1 cellular context compared by ENCODE assay signal in genomic region chr1:51518033-51518729, GRCh38.
A peak's percentile ranks its signal among the peaks of the same experiment; 100 is the strongest.
TF ChIP-seq lines count a peak whose summit lies in the region.

No MANE protein-coding gene starts in this region.

TF ChIP-seq in HepG2, 621 proteins besides CTCF, POLR2A, EP300 and RAD21 (continued from another document and continues in another):
- no peak for TF ChIP-seq POGK (CRISPR knock-in tag; conservative IDR thresholded peaks at IDR 0.05)
- TF ChIP-seq MAZ (IDR thresholded peaks at IDR 0.05; ENCODE audit: borderline replicate concordance, low read depth, low read length): no peak
- TF ChIP-seq MAZ (CRISPR knock-in tag; IDR thresholded peaks at IDR 0.05; ENCODE audit: low read depth): no peak
- TF ChIP-seq HMGA1 (CRISPR knock-in tag; conservative IDR thresholded peaks at IDR 0.05): no peak
- TF ChIP-seq ZNF367 (CRISPR knock-in tag; IDR thresholded peaks at IDR 0.05; ENCODE audit: borderline replicate concordance): no peak
- no peak for TF ChIP-seq ARNTL (CRISPR knock-in tag; IDR thresholded peaks at IDR 0.05)
- no peak for TF ChIP-seq FLYWCH1 (CRISPR knock-in tag; IDR thresholded peaks at IDR 0.05)
- no peak for TF ChIP-seq NBN (conservative IDR thresholded peaks at IDR 0.05)
- TF ChIP-seq HOXD1 (CRISPR knock-in tag; IDR thresholded peaks at IDR 0.05): no peak
- TF ChIP-seq NFKBIZ (CRISPR knock-in tag; IDR thresholded peaks at IDR 0.05): no peak
- TF ChIP-seq ZNF550 (CRISPR knock-in tag; IDR thresholded peaks at IDR 0.05; ENCODE audit: borderline replicate concordance): no peak
- TF ChIP-seq ZNF607 (CRISPR knock-in tag; IDR thresholded peaks at IDR 0.05; ENCODE audit: borderline replicate concordance): peak; percentile 12; the same call in 1 of the 2 replicates
- no peak for TF ChIP-seq ZBTB7A (CRISPR knock-in tag; IDR thresholded peaks at IDR 0.05)
- 0 out of 2 replicates have a peak, but pooled peaks have one; percentile 13 for TF ChIP-seq GZF1 (CRISPR knock-in tag; IDR thresholded peaks at IDR 0.05)
- no peak for TF ChIP-seq TARDBP (CRISPR knock-in tag; IDR thresholded peaks at IDR 0.05)
- TF ChIP-seq ZNF501 (CRISPR knock-in tag; IDR thresholded peaks at IDR 0.05): no peak
- no peak for TF ChIP-seq ZNF770 (CRISPR knock-in tag; IDR thresholded peaks at IDR 0.05)
- no peak for TF ChIP-seq HCFC1 (IDR thresholded peaks at IDR 0.05; ENCODE audit: low read depth, low read length)
- TF ChIP-seq, protein P1, sequence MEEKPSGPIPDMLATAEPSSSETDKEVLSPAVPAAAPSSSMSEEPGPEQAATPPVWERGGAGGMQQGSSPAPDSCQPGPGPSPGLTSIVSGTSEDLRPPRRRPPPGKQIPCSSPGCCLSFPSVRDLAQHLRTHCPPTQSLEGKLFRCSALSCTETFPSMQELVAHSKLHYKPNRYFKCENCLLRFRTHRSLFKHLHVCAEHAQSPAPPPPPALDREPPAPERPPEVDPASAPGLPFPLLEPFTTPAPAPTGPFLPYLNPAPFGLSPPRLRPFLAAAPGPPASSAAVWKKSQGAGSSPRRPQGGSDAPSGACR (CRISPR knock-in tag; IDR thresholded peaks at IDR 0.05): no peak
- no peak for TF ChIP-seq ZEB1 (IDR thresholded peaks at IDR 0.05; ENCODE audit: insufficient replicate concordance, low read depth)
- no peak for TF ChIP-seq PPARG (CRISPR knock-in tag; conservative IDR thresholded peaks at IDR 0.05)
- TF ChIP-seq MXD1 (CRISPR knock-in tag; IDR thresholded peaks at IDR 0.05): peak; percentile 45; the same call in 1 of the 2 replicates
- TF ChIP-seq ZNF567 (CRISPR knock-in tag; IDR thresholded peaks at IDR 0.05; ENCODE audit: borderline replicate concordance): no peak
- no peak for TF ChIP-seq HNRNPUL1 (IDR thresholded peaks at IDR 0.05; ENCODE audit: low read depth, low read length)
- TF ChIP-seq, protein P2, sequence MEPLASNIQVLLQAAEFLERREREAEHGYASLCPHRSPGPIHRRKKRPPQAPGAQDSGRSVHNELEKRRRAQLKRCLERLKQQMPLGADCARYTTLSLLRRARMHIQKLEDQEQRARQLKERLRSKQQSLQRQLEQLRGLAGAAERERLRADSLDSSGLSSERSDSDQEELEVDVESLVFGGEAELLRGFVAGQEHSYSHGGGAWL (CRISPR knock-in tag; IDR thresholded peaks at IDR 0.05): no peak
- TF ChIP-seq ZNF44 (CRISPR knock-in tag; IDR thresholded peaks at IDR 0.05): no peak
- TF ChIP-seq ZFP91 (CRISPR knock-in tag; IDR thresholded peaks at IDR 0.05; ENCODE audit: borderline replicate concordance): peak; percentile 23; the same call in 1 of the 2 replicates
- TF ChIP-seq FUBP1 (CRISPR knock-in tag; IDR thresholded peaks at IDR 0.05; ENCODE audit: borderline replicate concordance): no peak
- no peak for TF ChIP-seq ETV5 (CRISPR knock-in tag; IDR thresholded peaks at IDR 0.05; ENCODE audit: borderline replicate concordance)
- TF ChIP-seq XRCC5 (optimal IDR thresholded peaks at IDR 0.05; ENCODE audit: low read length): peak; percentile 55
- TF ChIP-seq ZBTB20 (CRISPR knock-in tag; IDR thresholded peaks at IDR 0.05; ENCODE audit: borderline replicate concordance, low read depth): 0 out of 2 replicates have a peak, but pooled peaks have one; percentile 18
- TF ChIP-seq MAFF (IDR thresholded peaks at IDR 0.05; ENCODE audit: low read depth, low read length): no peak
- no peak for TF ChIP-seq SRSF9 (IDR thresholded peaks at IDR 0.05; ENCODE audit: borderline replicate concordance, insufficient read depth, low read depth, low read length, poor library complexity, severe bottlenecking)
- TF ChIP-seq IRX3 (CRISPR knock-in tag; IDR thresholded peaks at IDR 0.05; ENCODE audit: borderline replicate concordance, low read depth): no peak
- no peak for TF ChIP-seq ZFP62 (CRISPR knock-in tag; IDR thresholded peaks at IDR 0.05)
- TF ChIP-seq ZNF678 (CRISPR knock-in tag; IDR thresholded peaks at IDR 0.05): no peak
- TF ChIP-seq IKZF5 (CRISPR knock-in tag; IDR thresholded peaks at IDR 0.05): no peak
- TF ChIP-seq, protein P3, sequence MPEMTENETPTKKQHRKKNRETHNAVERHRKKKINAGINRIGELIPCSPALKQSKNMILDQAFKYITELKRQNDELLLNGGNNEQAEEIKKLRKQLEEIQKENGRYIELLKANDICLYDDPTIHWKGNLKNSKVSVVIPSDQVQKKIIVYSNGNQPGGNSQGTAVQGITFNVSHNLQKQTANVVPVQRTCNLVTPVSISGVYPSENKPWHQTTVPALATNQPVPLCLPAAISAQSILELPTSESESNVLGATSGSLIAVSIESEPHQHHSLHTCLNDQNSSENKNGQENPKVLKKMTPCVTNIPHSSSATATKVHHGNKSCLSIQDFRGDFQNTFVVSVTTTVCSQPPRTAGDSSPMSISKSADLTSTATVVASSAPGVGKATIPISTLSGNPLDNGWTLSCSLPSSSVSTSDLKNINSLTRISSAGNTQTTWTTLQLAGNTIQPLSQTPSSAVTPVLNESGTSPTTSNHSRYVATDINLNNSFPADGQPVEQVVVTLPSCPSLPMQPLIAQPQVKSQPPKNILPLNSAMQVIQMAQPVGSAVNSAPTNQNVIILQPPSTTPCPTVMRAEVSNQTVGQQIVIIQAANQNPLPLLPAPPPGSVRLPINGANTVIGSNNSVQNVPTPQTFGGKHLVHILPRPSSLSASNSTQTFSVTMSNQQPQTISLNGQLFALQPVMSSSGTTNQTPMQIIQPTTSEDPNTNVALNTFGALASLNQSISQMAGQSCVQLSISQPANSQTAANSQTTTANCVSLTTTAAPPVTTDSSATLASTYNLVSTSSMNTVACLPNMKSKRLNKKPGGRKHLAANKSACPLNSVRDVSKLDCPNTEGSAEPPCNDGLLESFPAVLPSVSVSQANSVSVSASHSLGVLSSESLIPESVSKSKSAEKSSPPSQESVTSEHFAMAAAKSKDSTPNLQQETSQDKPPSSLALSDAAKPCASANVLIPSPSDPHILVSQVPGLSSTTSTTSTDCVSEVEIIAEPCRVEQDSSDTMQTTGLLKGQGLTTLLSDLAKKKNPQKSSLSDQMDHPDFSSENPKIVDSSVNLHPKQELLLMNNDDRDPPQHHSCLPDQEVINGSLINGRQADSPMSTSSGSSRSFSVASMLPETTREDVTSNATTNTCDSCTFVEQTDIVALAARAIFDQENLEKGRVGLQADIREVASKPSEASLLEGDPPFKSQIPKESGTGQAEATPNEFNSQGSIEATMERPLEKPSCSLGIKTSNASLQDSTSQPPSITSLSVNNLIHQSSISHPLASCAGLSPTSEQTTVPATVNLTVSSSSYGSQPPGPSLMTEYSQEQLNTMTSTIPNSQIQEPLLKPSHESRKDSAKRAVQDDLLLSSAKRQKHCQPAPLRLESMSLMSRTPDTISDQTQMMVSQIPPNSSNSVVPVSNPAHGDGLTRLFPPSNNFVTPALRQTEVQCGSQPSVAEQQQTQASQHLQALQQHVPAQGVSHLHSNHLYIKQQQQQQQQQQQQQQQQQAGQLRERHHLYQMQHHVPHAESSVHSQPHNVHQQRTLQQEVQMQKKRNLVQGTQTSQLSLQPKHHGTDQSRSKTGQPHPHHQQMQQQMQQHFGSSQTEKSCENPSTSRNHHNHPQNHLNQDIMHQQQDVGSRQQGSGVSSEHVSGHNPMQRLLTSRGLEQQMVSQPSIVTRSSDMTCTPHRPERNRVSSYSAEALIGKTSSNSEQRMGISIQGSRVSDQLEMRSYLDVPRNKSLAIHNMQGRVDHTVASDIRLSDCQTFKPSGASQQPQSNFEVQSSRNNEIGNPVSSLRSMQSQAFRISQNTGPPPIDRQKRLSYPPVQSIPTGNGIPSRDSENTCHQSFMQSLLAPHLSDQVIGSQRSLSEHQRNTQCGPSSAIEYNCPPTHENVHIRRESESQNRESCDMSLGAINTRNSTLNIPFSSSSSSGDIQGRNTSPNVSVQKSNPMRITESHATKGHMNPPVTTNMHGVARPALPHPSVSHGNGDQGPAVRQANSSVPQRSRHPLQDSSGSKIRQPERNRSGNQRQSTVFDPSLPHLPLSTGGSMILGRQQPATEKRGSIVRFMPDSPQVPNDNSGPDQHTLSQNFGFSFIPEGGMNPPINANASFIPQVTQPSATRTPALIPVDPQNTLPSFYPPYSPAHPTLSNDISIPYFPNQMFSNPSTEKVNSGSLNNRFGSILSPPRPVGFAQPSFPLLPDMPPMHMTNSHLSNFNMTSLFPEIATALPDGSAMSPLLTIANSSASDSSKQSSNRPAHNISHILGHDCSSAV (CRISPR knock-in tag; IDR thresholded peaks at IDR 0.05; ENCODE audit: borderline replicate concordance): no peak
- TF ChIP-seq HDAC6 (IDR thresholded peaks at IDR 0.05; ENCODE audit: low read depth, low read length): no peak
- TF ChIP-seq ZNF644 (CRISPR knock-in tag; IDR thresholded peaks at IDR 0.05; ENCODE audit: low read depth): no peak
- no peak for TF ChIP-seq ZFP37 (CRISPR knock-in tag; IDR thresholded peaks at IDR 0.05; ENCODE audit: borderline replicate concordance)
- TF ChIP-seq SMAD3 (CRISPR knock-in tag; IDR thresholded peaks at IDR 0.05): no peak; the same call in 1 of the 2 replicates
- no peak for TF ChIP-seq CC2D1A (CRISPR knock-in tag; IDR thresholded peaks at IDR 0.05)
- no peak for TF ChIP-seq DNMT3B (CRISPR knock-in tag; conservative IDR thresholded peaks at IDR 0.05)
- TF ChIP-seq ZNF672 (CRISPR knock-in tag; IDR thresholded peaks at IDR 0.05): no peak
- TF ChIP-seq MEF2D (CRISPR knock-in tag; IDR thresholded peaks at IDR 0.05): peak; percentile 68; the same call in 1 of the 2 replicates
- no peak for TF ChIP-seq ZNF337 (CRISPR knock-in tag; IDR thresholded peaks at IDR 0.05; ENCODE audit: borderline replicate concordance, low read depth)
- TF ChIP-seq SIN3B (IDR thresholded peaks at IDR 0.05; ENCODE audit: low read length): no peak
- TF ChIP-seq TBX3 (IDR thresholded peaks at IDR 0.05; ENCODE audit: borderline replicate concordance): peak; percentile 72; the same call in 1 of the 2 replicates
